In the genomic region with DNA sequence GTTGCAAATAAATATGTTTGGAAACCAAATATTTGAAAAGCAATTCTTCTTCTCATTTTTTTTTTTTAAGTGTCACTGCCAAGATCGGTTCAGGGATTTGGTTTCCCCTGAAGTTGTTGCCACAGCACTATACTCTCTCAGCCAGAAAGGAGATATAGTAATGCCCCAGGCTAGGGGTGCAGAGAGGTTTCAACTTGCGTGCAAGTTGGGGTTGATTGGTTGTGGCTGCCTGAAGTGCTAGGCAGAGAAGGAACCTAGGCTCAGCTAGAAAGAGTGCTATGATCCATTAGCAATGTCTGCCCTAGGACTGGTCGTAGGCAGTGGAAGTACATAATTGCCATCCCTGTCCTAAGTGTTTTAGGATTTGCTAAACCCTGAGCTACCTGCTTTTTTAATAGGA, we compare ENCODE assay signal across 20 cellular contexts.
"Had no signal": no experiment of that assay in that cellular context is flagged by ENCODE, and none has a peak within 500 bp of the region (broad histone marks: within the 10 kb centered on the region; RNA-seq: fewer than 3 reads in every experiment).

No MANE protein-coding gene starts in this region.

- H3K4me1 ChIP-seq: left lung, pancreas had no signal

- H3K9me3 ChIP-seq: pancreas, sigmoid colon, suprapubic skin had no signal

- ATAC-seq: activated T-cell treated with anti-CD3 and anti-CD28 coated beads, Interleukin-2, amount 50 U/mL, for 72 hours; left lung; pancreas had no signal

- H3K27me3 ChIP-seq: brain microvascular endothelial cell, sigmoid colon had no signal

- DNase-seq: activated CD4-positive, alpha-beta T cell treated with anti-CD3 and anti-CD28 coated beads, Interleukin-2, amount 10 ng/mL, durations not matched to agents 7 days and 5 days; activated CD4-positive, CD25-positive, alpha-beta regulatory T cell; activated CD8-positive, alpha-beta memory T cell treated with anti-CD3 and anti-CD28 coated beads, Interleukin-2, amount 50 U/mL, for 48 hours; activated gamma-delta T cell treated with Interleukin-2 at 50 U/mL for 16 hours; activated naive CD8-positive, alpha-beta T cell treated with anti-CD3 and anti-CD28 coated beads for 36 hours; activated T-cell treated with anti-CD3 and anti-CD28 coated beads, Interleukin-2, amount 50 U/mL, for 72 hours; anterior cingulate cortex; brain microvascular endothelial cell; cortex of kidney; effector CD8-positive, alpha-beta T cell; islet precursor cell; left lung; mammary epithelial cell; naive B cell; pancreas; sigmoid colon; spleen; T-helper 2 cell; trophoblast cell had no signal

- H3K36me3 ChIP-seq: brain microvascular endothelial cell, left lung, pancreas, sigmoid colon, spleen, suprapubic skin had no signal

- H3K4me3 ChIP-seq: left lung, pancreas, sigmoid colon, spleen, suprapubic skin had no signal
